Comparison of ENCODE assay signal across 1 cellular context in the genomic region with DNA sequence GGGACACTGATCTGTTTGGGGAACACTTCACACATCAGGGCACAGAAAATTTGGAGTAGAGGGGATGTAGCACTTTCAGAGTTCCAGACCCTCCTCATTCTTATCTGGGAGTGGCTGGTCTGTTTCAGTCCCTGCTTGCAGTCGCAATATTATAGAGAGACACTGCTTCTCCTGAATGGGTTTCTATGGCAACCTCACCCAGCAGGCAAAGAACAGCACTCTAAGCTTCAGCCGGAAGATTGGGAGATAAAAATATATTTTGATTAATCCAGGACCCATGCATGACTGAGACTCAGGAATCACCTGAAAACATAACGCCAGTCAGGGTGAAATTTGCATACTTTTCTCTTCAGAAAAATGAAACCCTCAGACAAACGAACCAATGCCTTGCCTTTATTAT.
TF ChIP-seq lines count a peak whose summit lies in the region.

No MANE protein-coding gene starts in this region.

TF ChIP-seq in K562, 482 proteins besides CTCF, POLR2A, EP300 and RAD21:
- TF ChIP-seq CBFB (CRISPR knock-in tag; IDR thresholded peaks at IDR 0.05) (no peak), FOSL1 (tag; conservative IDR thresholded peaks at IDR 0.05) (no peak), RFX1 (IDR thresholded peaks at IDR 0.05) (peak; percentile 35; the same call in 1 of the 2 replicates)
